In the genomic region with DNA sequence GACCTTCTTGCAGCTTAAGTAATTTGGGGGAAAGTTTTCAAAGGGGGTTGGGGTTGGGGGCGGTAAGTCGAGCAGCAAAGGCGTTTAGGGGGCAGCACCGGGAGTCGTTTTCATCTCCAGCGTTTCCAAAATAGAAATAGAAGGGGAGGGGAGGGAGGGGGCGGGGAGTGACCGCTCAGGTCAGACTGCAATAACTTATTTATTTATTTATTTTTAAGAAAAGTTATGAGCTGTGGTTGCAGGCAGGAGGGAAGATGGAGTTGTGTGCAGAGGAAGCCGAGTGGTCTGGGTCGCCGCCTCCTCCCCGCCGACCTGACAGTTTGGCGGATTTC, we compare ENCODE assay signal across 9 cellular contexts. TPM values are rescaled to one million over a fixed set of nuclear protein-coding genes. Genes with fewer than 3 reads are reported as not detected.
DNase-seq lines count a peak whose midpoint lies in the region; ATAC-seq and TF ChIP-seq lines count a peak whose summit lies in the region.
"Had no signal": no experiment of that assay in that cellular context is flagged by ENCODE, and none has a peak within 500 bp of the region (broad histone marks: within the 10 kb centered on the region; RNA-seq: fewer than 3 reads in every experiment).

No MANE protein-coding gene starts in this region.

- peaks cover 37% of the 10 kb centered on the region for H4K20me1 ChIP-seq in hepatocyte (ENCODE audit: insufficient read depth, poor library complexity, severe bottlenecking)

- H3K9me2 ChIP-seq in hepatocyte (replicated peaks; ENCODE audit: insufficient read depth) = no peaks in the 10 kb centered on the region

- intact Hi-C loops in activated T-helper 2 cell treated with anti-CD3 and anti-CD28 coated beads, Interferon-gamma antibody, Interleukin-2, Interleukin-4, amounts not matched to agents 10 μg/mL and 5 μg/mL and 100 μg/mL, durations not matched to agents 14 hours and 24 hours and 36 hours (cut with micrococcal nuclease) = loop anchor here (5.0 kb wide), 1 partner anchor 1045 kb away; a partner anchor contains a TSS

- H3K27ac ChIP-seq in VCaP (peak overlapping the region; percentile 89), hepatocyte (peak overlapping the region; percentile 87)

- no peak overlapping the region for H2AFZ ChIP-seq in hepatocyte

- no peak overlapping the region for H3K4me3 Mint-ChIP-seq in stimulated activated memory B cell treated with anti-CD40 and anti-IgM and Interleukin-4, amounts not matched to agents 10 μg/mL and 1 μg/mL and 100 μg/mL, for 72 hours
- no peak overlapping the region for H3K4me3 Mint-ChIP-seq in activated T-helper 2 cell treated with anti-CD3 and anti-CD28 coated beads, Interferon-gamma antibody, Interleukin-2, Interleukin-4, amounts not matched to agents 10 μg/mL and 5 μg/mL and 100 μg/mL, durations not matched to agents 14 hours and 24 hours and 36 hours (ENCODE audit: low read depth)

- whole genome bisulfite sequencing in hepatocyte (ENCODE audit: low lambda C conversion rate, missing lambda C conversion rate) = no CpG with 5 or more reads among the region's 14 CpGs

- peaks cover 79% of the 10 kb centered on the region for H3K27me3 Mint-ChIP-seq in stimulated activated memory B cell treated with anti-CD40 and anti-IgM and Interleukin-4, amounts not matched to agents 10 μg/mL and 1 μg/mL and 100 μg/mL, for 72 hours
- H3K27me3 Mint-ChIP-seq in activated T-helper 2 cell treated with anti-CD3 and anti-CD28 coated beads, Interferon-gamma antibody, Interleukin-2, Interleukin-4, amounts not matched to agents 10 μg/mL and 5 μg/mL and 100 μg/mL, durations not matched to agents 14 hours and 24 hours and 36 hours (ENCODE audit: low read depth) = peaks cover 59% of the 10 kb centered on the region

- no peak overlapping the region for H3K27ac Mint-ChIP-seq in stimulated activated memory B cell treated with anti-CD40 and anti-IgM and Interleukin-4, amounts not matched to agents 10 μg/mL and 1 μg/mL and 100 μg/mL, for 72 hours
- H3K27ac Mint-ChIP-seq in activated T-helper 2 cell treated with anti-CD3 and anti-CD28 coated beads, Interferon-gamma antibody, Interleukin-2, Interleukin-4, amounts not matched to agents 10 μg/mL and 5 μg/mL and 100 μg/mL, durations not matched to agents 14 hours and 24 hours and 36 hours = no peak overlapping the region

- H3K79me2 ChIP-seq in hepatocyte = peaks cover 41% of the 10 kb centered on the region

- peaks cover 22% of the 10 kb centered on the region for H3K27me3 ChIP-seq in hepatocyte

- ATAC-seq in HG03139 (IDR thresholded peaks at IDR 0.05; ENCODE audit: unreplicated experiment) (no peak), HG03432 (IDR thresholded peaks at IDR 0.05; ENCODE audit: unreplicated experiment) (no peak)
- no peak for ATAC-seq in stimulated activated memory B cell treated with anti-CD40 and anti-IgM and Interleukin-4, amounts not matched to agents 10 μg/mL and 1 μg/mL and 100 μg/mL, for 72 hours

- peaks cover 36% of the 10 kb centered on the region for H3K4me1 ChIP-seq in hepatocyte (ENCODE audit: insufficient read depth)

- peaks cover 8% of the 10 kb centered on the region for H3K36me3 Mint-ChIP-seq in stimulated activated memory B cell treated with anti-CD40 and anti-IgM and Interleukin-4, amounts not matched to agents 10 μg/mL and 1 μg/mL and 100 μg/mL, for 72 hours
- H3K36me3 Mint-ChIP-seq in activated T-helper 2 cell treated with anti-CD3 and anti-CD28 coated beads, Interferon-gamma antibody, Interleukin-2, Interleukin-4, amounts not matched to agents 10 μg/mL and 5 μg/mL and 100 μg/mL, durations not matched to agents 14 hours and 24 hours and 36 hours (ENCODE audit: low read depth) = no peaks in the 10 kb centered on the region

- peaks cover 17% of the 10 kb centered on the region for H3K4me1 Mint-ChIP-seq in stimulated activated memory B cell treated with anti-CD40 and anti-IgM and Interleukin-4, amounts not matched to agents 10 μg/mL and 1 μg/mL and 100 μg/mL, for 72 hours
- no peaks in the 10 kb centered on the region for H3K4me1 Mint-ChIP-seq in activated T-helper 2 cell treated with anti-CD3 and anti-CD28 coated beads, Interferon-gamma antibody, Interleukin-2, Interleukin-4, amounts not matched to agents 10 μg/mL and 5 μg/mL and 100 μg/mL, durations not matched to agents 14 hours and 24 hours and 36 hours (ENCODE audit: low read depth)

- H3K4me3 ChIP-seq in GM08714 (ENCODE audit: low read length) (peak overlapping the region; percentile 67), hepatocyte (peak overlapping the region; percentile 83), retinal pigment epithelial cell (ENCODE audit: low read length) (peak overlapping the region; percentile 99)

- no peaks in the 10 kb centered on the region for H3K9me3 ChIP-seq in hepatocyte (ENCODE audit: low read depth)

- no peak for TF ChIP-seq CTCF in VCaP (conservative IDR thresholded peaks at IDR 0.05)
- no peak for TF ChIP-seq CTCF in hepatocyte (IDR thresholded peaks at IDR 0.05; ENCODE audit: poor library complexity)
- no peak for TF ChIP-seq CTCF in retinal pigment epithelial cell (conservative IDR thresholded peaks at IDR 0.05; ENCODE audit: low read depth, low read length)

- DNase-seq in hepatocyte (ENCODE audit: low spot score) (no peak), retinal pigment epithelial cell (ENCODE audit: low read depth) (no peak)
- no peak for DNase-seq in activated T-helper 2 cell treated with anti-CD3 and anti-CD28 coated beads, Interferon-gamma antibody, Interleukin-2, Interleukin-4, amounts not matched to agents 10 μg/mL and 5 μg/mL and 100 μg/mL, durations not matched to agents 14 hours and 24 hours and 36 hours (ENCODE audit: low spot score)
- DNase-seq: foreskin melanocyte had no signal

- H3K9me3 Mint-ChIP-seq in stimulated activated memory B cell treated with anti-CD40 and anti-IgM and Interleukin-4, amounts not matched to agents 10 μg/mL and 1 μg/mL and 100 μg/mL, for 72 hours = peaks cover 11% of the 10 kb centered on the region
- H3K9me3 Mint-ChIP-seq in activated T-helper 2 cell treated with anti-CD3 and anti-CD28 coated beads, Interferon-gamma antibody, Interleukin-2, Interleukin-4, amounts not matched to agents 10 μg/mL and 5 μg/mL and 100 μg/mL, durations not matched to agents 14 hours and 24 hours and 36 hours = no peaks in the 10 kb centered on the region

- no peaks in the 10 kb centered on the region for H3K36me3 ChIP-seq in hepatocyte (replicated peaks; ENCODE audit: insufficient read depth, low read depth)

- H3K4me2 ChIP-seq in hepatocyte = peak overlapping the region; percentile 88

RNA-seq across cellular contexts. Expression of a gene that starts 1.5 kb away (rescaled TPM):
- total RNA-seq in hepatocyte = 31.8 and 36.9 TPM in 2 replicates
- polyA plus RNA-seq in hepatocyte = 74.6 and 87.3 TPM in 2 replicates
- total RNA-seq in activated T-helper 2 cell treated with anti-CD3 and anti-CD28 coated beads, Interferon-gamma antibody, Interleukin-2, Interleukin-4, amounts not matched to agents 10 μg/mL and 5 μg/mL and 100 μg/mL, durations not matched to agents 14 hours and 24 hours and 36 hours = not detected in 2 replicates

Comparison
In these comparisons a context has a peak if more than half of its experiments do, and no peak if none do; other contexts are left out.
1. RNA of a gene that starts 1.5 kb away (total RNA-seq): 31.8 to 36.9 TPM in hepatocyte; not detected in activated T-helper 2 cell treated with anti-CD3 and anti-CD28 coated beads, Interferon-gamma antibody, Interleukin-2, Interleukin-4, amounts not matched to agents 10 μg/mL and 5 μg/mL and 100 μg/mL, durations not matched to agents 14 hours and 24 hours and 36 hours; every median in the first group is over 10 times any median in the second.
2. Peak in every context shown above with its lines, with median percentiles within 50 percentile points of each other: H3K4me3 ChIP-seq.